Comparison of ENCODE assay signal across 21 cellular contexts in the genomic region with DNA sequence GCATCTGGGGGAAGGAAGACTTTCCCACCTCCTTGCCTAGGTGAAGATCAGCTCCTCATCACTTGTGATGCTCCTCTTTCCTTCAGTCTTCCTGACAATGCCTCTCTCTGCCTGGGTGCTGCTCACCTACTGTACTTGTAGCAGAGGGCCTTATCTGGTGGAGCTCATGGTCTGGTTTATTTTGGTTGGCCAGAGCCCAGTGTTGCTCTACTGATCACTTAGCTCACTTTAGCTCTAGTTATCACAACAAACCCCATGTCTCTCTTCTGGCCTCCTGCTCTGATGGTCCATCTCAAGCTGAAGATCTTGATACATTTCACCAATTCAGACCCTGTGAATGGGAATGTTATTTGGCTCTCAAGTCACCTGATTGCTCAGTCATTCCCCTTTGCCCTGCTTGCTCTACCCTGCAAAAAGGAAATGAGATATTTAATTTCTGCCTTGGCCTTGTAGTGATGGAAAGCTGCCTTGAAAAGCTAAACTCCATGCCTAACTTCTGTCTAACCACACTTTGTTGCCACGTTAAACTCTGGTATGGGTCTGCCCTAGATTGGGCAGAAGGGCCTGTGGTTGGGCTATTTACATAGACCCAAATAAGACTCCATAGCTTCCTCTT. TPM values are rescaled to one million over a fixed set of nuclear protein-coding genes. Genes with fewer than 3 reads are reported as not detected.
DNase-seq lines count a peak whose midpoint lies in the region; ATAC-seq, FAIRE-seq and TF ChIP-seq lines count a peak whose summit lies in the region.
"Had no signal": no experiment of that assay in that cellular context is flagged by ENCODE, and none has a peak within 500 bp of the region (broad histone marks: within the 10 kb centered on the region; RNA-seq: fewer than 3 reads in every experiment).

No MANE protein-coding gene starts in this region.

- intact Hi-C loops in colonic mucosa (cut with DNase I), result no loop called here
- intact Hi-C loops in spleen (cut with DNase I; ENCODE audit: low total_unique reads), result no loop called here
- intact Hi-C loops in mucosa of descending colon (cut with DNase I, micrococcal nuclease), result no loop called here

- peak in 1 of 2 donors; percentile 15 for TF ChIP-seq RAD21 in liver (IDR thresholded peaks at IDR 0.05)

- H3K4me3 ChIP-seq in AG04450 (ENCODE audit: low read depth, low read length) (no peak overlapping the region), colonic mucosa (no peak overlapping the region), liver (ENCODE audit: low read depth in 1 of 3, low read length in 3 of 3) (no peak overlapping the region), spleen (no peak overlapping the region), mucosa of descending colon (no peak overlapping the region)
- H3K4me3 ChIP-seq: GM23338 had no signal

- peak overlapping the region; percentile 92 for H3K27ac ChIP-seq in AG04450 (ENCODE audit: low read depth, low read length)
- peak overlapping the region; percentile 29 for H3K27ac ChIP-seq in colonic mucosa
- peak overlapping the region; percentile 96 for H3K27ac ChIP-seq in liver (ENCODE audit: low read depth in 1 of 2, low read length in 2 of 2)
- peak overlapping the region in 7 of 8 donors; percentile 30 to 63 (median 46) for H3K27ac ChIP-seq in spleen

- no peaks in the 10 kb centered on the region for H3K27me3 ChIP-seq in AG04450 (ENCODE audit: control insufficient read depth, insufficient read depth, low read length)
- H3K27me3 ChIP-seq in colonic mucosa, result no peaks in the 10 kb centered on the region
- no peaks in the 10 kb centered on the region for H3K27me3 ChIP-seq in liver (ENCODE audit: control insufficient read depth in 4 of 4, insufficient read depth in 4 of 4, low read length in 3 of 4)
- no peaks in the 10 kb centered on the region for H3K27me3 ChIP-seq in spleen (replicated peaks in 1 of 7)

- DNase-seq in AG04450 (ENCODE audit: low read depth, low spot score), result no peak
- DNase-seq in colonic mucosa, result no peak
- no peak for DNase-seq in spleen
- no peak for DNase-seq in mucosa of descending colon
- no peak for DNase-seq in T-helper 9 cell
- no peak for DNase-seq in NK-92 treated with Interleukin-12 subunit alpha and Interleukin-12 subunit beta, amount 100 ng/mL, for 24 hours (lab: John Stamatoyannopoulos, UW)
- no peak for DNase-seq in GM19239 (ENCODE audit: insufficient read length, low spot score)
- DNase-seq: activated CD4-positive, alpha-beta T cell treated with anti-CD3 and anti-CD28 coated beads, Interleukin-2, amount 50 U/mL, for 1 hour; activated naive CD8-positive, alpha-beta T cell treated with anti-CD3 and anti-CD28 coated beads for 36 hours; CD4-positive, alpha-beta memory T cell; islet precursor cell; NCI-H187 treated with DMSO at 0.1 percent for 48 hours; substantia nigra; T1000 had no signal

- H3K36me3 ChIP-seq in colonic mucosa (no peaks in the 10 kb centered on the region), liver (ENCODE audit: control insufficient read depth in 4 of 4, insufficient read depth in 3 of 4, low read depth in 1 of 4, low read length in 3 of 4) (no peaks in the 10 kb centered on the region), spleen (no peaks in the 10 kb centered on the region), mucosa of descending colon (ENCODE audit: low read depth) (no peaks in the 10 kb centered on the region)

- ATAC-seq in mucosa of descending colon, result no peak
- ATAC-seq: GM23338 had no signal

- no peak for TF ChIP-seq CTCF in AG04450 (IDR thresholded peaks at IDR 0.05; ENCODE audit: low read depth, low read length)
- TF ChIP-seq CTCF in colonic mucosa (IDR thresholded peaks at IDR 0.05), result no peak
- TF ChIP-seq CTCF in liver (IDR thresholded peaks at IDR 0.05; ENCODE audit: low read depth, low read length, missing input control), result no peak
- no peak for TF ChIP-seq CTCF in spleen (IDR thresholded peaks at IDR 0.05 in 8 of 11, conservative IDR thresholded peaks at IDR 0.05 in 3 of 11)
- TF ChIP-seq CTCF in mucosa of descending colon (IDR thresholded peaks at IDR 0.05), result no peak

- WGBS in liver, result 35% methylated on average over 1 of the region's 1 CpG
- WGBS in spleen, 5 donors, result 32 to 88% (median 63%) methylated on average over 1 of the region's 1 CpG

- H3K4me1 ChIP-seq in colonic mucosa (no peaks in the 10 kb centered on the region), liver (ENCODE audit: control insufficient read depth in 4 of 4, insufficient read depth in 4 of 4, low read length in 3 of 4) (peaks cover 0 to 35% (median 6%) of the 10 kb centered on the region in 4 donors), spleen (no peaks in the 10 kb centered on the region), mucosa of descending colon (ENCODE audit: low read depth) (peaks cover 3% of the 10 kb centered on the region)

- CTCF ChIA-PET in AG04450 (lab: Charles Lee), result interaction anchor here (2.0 kb wide), 1 partner anchor 22 kb away, joined by 5 read pairs; no protein-coding TSS in a partner anchor

- FAIRE-seq in GM19239 (lab: Jason Lieb, UNC), result no peak

- H3K9ac ChIP-seq in colonic mucosa (ENCODE audit: low read depth in 2 of 2, low read length in 2 of 2) (no peak overlapping the region), liver (ENCODE audit: low read depth in 1 of 2, low read length in 2 of 2) (peak overlapping the region; percentile 19 to 78)

- TF ChIP-seq POLR2A in spleen (IDR thresholded peaks at IDR 0.05), result no peak

- H3K9me3 ChIP-seq in AG04450 (ENCODE audit: control insufficient read depth, insufficient read depth, low read length) (no peaks in the 10 kb centered on the region), colonic mucosa (no peaks in the 10 kb centered on the region), liver (ENCODE audit: control insufficient read depth in 4 of 4, low read length in 3 of 4) (no peaks in the 10 kb centered on the region), spleen (peaks cover 0 to 11% (median 0%) of the 10 kb centered on the region in 8 donors), mucosa of descending colon (no peaks in the 10 kb centered on the region)

- POLR2A ChIA-PET in AG04450 (lab: Yijun Ruan, JAX), result interaction anchor here (1.2 kb wide), 1 partner anchor 12 kb away, joined by 4 read pairs; no protein-coding TSS in a partner anchor

TF ChIP-seq in liver, 16 proteins besides CTCF, POLR2A, EP300 and RAD21:
- TF ChIP-seq NR2F2 (IDR thresholded peaks at IDR 0.05), result no peak
- TF ChIP-seq, protein P1, sequence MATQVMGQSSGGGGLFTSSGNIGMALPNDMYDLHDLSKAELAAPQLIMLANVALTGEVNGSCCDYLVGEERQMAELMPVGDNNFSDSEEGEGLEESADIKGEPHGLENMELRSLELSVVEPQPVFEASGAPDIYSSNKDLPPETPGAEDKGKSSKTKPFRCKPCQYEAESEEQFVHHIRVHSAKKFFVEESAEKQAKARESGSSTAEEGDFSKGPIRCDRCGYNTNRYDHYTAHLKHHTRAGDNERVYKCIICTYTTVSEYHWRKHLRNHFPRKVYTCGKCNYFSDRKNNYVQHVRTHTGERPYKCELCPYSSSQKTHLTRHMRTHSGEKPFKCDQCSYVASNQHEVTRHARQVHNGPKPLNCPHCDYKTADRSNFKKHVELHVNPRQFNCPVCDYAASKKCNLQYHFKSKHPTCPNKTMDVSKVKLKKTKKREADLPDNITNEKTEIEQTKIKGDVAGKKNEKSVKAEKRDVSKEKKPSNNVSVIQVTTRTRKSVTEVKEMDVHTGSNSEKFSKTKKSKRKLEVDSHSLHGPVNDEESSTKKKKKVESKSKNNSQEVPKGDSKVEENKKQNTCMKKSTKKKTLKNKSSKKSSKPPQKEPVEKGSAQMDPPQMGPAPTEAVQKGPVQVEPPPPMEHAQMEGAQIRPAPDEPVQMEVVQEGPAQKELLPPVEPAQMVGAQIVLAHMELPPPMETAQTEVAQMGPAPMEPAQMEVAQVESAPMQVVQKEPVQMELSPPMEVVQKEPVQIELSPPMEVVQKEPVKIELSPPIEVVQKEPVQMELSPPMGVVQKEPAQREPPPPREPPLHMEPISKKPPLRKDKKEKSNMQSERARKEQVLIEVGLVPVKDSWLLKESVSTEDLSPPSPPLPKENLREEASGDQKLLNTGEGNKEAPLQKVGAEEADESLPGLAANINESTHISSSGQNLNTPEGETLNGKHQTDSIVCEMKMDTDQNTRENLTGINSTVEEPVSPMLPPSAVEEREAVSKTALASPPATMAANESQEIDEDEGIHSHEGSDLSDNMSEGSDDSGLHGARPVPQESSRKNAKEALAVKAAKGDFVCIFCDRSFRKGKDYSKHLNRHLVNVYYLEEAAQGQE (IDR thresholded peaks at IDR 0.05), result no peak
- peak in 1 of 2 donors; percentile 33 for TF ChIP-seq RXRA (IDR thresholded peaks at IDR 0.05)
- no peak for TF ChIP-seq HNF4G (IDR thresholded peaks at IDR 0.05)

RNA-seq across cellular contexts. Expression of gene ADH1C, which starts 30.3 kb away (rescaled TPM):
- polyA plus RNA-seq in AG04450 (2011; rRNA removed) (0.77 and 0.88 TPM in 2 replicates), liver (100 to 1,000 TPM in 1 of 2 donors, 10 to 100 TPM in 1; 88.3 to 374 TPM), spleen (1 to 10 TPM in 1 of 3 donors, under 1 TPM in 2; 0.63 to 1.0 (median 0.99) TPM)
- 0.64 and 0.65 TPM in 2 replicates for polyA minus RNA-seq in AG04450 (2011; rRNA and poly(A)+ RNA removed)
- total RNA-seq in colonic mucosa (100 to 1,000 TPM; 140 to 240 TPM), liver (10 to 100 TPM in 1 of 2 donors, under 1 TPM in 1; 0.84 to 74.3 TPM), spleen (1 to 10 TPM in 2 of 7 donors, under 1 TPM in 1, not detected in 4; 0.60 to 2.3 (median 1.2) TPM), mucosa of descending colon (100 to 1,000 TPM; 137 to 502 (median 271) TPM)
- total RNA-seq: activated naive CD8-positive, alpha-beta T cell treated with anti-CD3 and anti-CD28 coated beads for 36 hours; CD4-positive, alpha-beta memory T cell; Daoy; glomerular endothelial cell; GM23338; NCI-H460; SK-MEL-5 had no signal
- polyA plus RNA-seq: CD4-positive, alpha-beta memory T cell; GM23338 had no signal

RNA-seq across cellular contexts. Expression of gene ADH7, which starts 52.3 kb away (rescaled TPM):
- polyA plus RNA-seq in AG04450 (2011; rRNA removed) (not detected in 2 replicates), liver (not detected), spleen (under 1 TPM in 2 of 3 donors, not detected in 1; 0.02 to 0.06 TPM)
- polyA minus RNA-seq in AG04450 (2011; rRNA and poly(A)+ RNA removed), result not detected in 2 replicates
- total RNA-seq in colonic mucosa (not detected), liver (under 1 TPM in 1 of 2 donors, not detected in 1; under 0.01 TPM), spleen (not detected), mucosa of descending colon (not detected)
- total RNA-seq: activated naive CD8-positive, alpha-beta T cell treated with anti-CD3 and anti-CD28 coated beads for 36 hours; CD4-positive, alpha-beta memory T cell; Daoy; glomerular endothelial cell; GM23338; NCI-H460; posterior vena cava; SK-MEL-5 had no signal
- polyA plus RNA-seq: CD4-positive, alpha-beta memory T cell; GM23338 had no signal

Comparison
In these comparisons a context has a peak if more than half of its experiments do, and no peak if none do; other contexts are left out.
1. H3K27ac ChIP-seq: peak in every context shown above with its lines; median percentile 96 in liver; 92 in AG04450; 46 in spleen; 29 in colonic mucosa.
2. H3K9ac ChIP-seq: peak in liver (2 of 2); none in colonic mucosa (0 of 2).